In the genomic region with DNA sequence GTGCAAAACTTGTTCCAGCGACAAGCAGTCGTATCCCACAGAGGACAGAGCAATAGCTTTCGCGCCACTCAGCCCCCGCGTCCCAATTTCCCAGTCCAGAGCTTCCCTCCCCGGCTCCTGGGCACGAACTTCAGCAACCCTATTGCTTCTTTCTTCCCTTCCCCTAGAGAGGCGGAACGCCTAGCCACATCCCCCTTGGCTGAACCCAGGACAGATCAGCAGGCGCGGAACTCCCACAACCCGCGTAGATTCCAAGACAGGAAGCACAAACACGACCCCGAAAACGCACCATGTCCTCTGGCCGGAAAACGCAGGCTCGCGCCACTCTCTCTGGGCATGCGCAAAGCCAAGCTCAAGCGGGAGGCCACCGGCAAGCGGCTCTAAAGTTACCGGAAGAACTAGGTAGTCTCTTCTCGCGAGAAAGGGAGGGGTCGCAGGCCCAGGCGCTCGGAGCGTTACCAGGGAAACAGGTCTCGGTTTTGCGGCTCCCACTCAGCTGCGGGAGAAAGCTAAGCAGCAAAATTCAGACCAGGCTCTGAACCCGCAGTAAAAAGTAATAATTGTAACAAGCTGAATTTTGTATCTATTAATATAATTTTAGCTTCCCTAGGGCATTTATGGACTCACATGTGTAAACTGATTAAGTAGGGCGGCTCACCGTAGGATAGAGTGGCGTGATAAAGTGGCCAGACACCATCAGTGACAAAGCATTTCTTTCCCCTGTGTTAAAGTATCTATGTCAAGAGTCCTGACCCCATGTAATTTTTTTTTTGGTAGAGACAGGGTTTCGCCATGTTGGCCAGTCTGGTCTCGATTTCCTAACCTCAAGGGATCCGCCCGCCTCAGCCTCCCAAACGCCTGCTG, we compare ENCODE assay signal across 8 cellular contexts. TPM values are rescaled to one million over a fixed set of nuclear protein-coding genes. Genes with fewer than 3 reads are reported as not detected.
DNase-seq lines count a peak whose midpoint lies in the region; ATAC-seq and TF ChIP-seq lines count a peak whose summit lies in the region.

Gene TMEM209 (minus strand): TSS at position 323 of the 864 bp plus-strand sequence. CDS start 31 bp downstream, at position 292.

- peaks cover 37% of the 10 kb centered on the region for H3K36me3 ChIP-seq in SK-N-MC (ENCODE audit: insufficient read depth, low read length)
- peaks cover 0 to 30% of the 10 kb centered on the region in 2 donors for H3K36me3 ChIP-seq in gastroesophageal sphincter
- peaks cover 20% of the 10 kb centered on the region for H3K36me3 ChIP-seq in neutrophil

- peak; percentile 98 for ATAC-seq in gastroesophageal sphincter

- peaks cover 32% of the 10 kb centered on the region for H3K36me3 Mint-ChIP-seq in HFFc6 (ENCODE audit: low read depth)
- peaks cover 22% of the 10 kb centered on the region for H3K36me3 Mint-ChIP-seq in activated naive CD4-positive, alpha-beta T cell treated with anti-CD3 and anti-CD28 coated beads, Interleukin-2, amount 10 ng/mL, durations not matched to agents 7 days and 5 days

- H3K27ac ChIP-seq in SK-N-MC (peak within 1 kb of the TSS; percentile 94), gastroesophageal sphincter (peak within 1 kb of the TSS; percentile 70 to 95 (median 92)), neutrophil (peak within 1 kb of the TSS; percentile 71)

- peak within 1 kb of the TSS; percentile 97 for H3K9ac ChIP-seq in SK-N-MC (ENCODE audit: insufficient read length)

- TF ChIP-seq EP300 in gastroesophageal sphincter (IDR thresholded peaks at IDR 0.05), result no peak

- H3K27ac Mint-ChIP-seq in HFFc6, result peak within 1 kb of the TSS; percentile 99
- H3K27ac Mint-ChIP-seq in activated naive CD4-positive, alpha-beta T cell treated with anti-CD3 and anti-CD28 coated beads, Interleukin-2, amount 10 ng/mL, durations not matched to agents 7 days and 5 days, result peak within 1 kb of the TSS; percentile 98

- H3K4me1 ChIP-seq in gastroesophageal sphincter, result peaks cover 0 to 14% (median 0%) of the 10 kb centered on the region in 3 donors
- peaks cover 6% of the 10 kb centered on the region in 2 experiments for H3K4me1 ChIP-seq in neutrophil (ENCODE audit: control insufficient read depth in 1 of 2, insufficient read depth in 1 of 2, low read depth in 1 of 2, low read length in 1 of 2)

- peak within 1 kb of the TSS; percentile 92 for H3K4me3 ChIP-seq in NB4 (ENCODE audit: low read depth, low read length)
- peak within 1 kb of the TSS; percentile 91 for H3K4me3 ChIP-seq in SK-N-MC
- peak within 1 kb of the TSS; percentile 78 to 80 for H3K4me3 ChIP-seq in gastroesophageal sphincter
- H3K4me3 ChIP-seq in neutrophil (ENCODE audit: low read depth in 1 of 2, low read length in 1 of 2), result peak within 1 kb of the TSS; percentile 72 to 73

- peak; percentile 99 for TF ChIP-seq POLR2A in NB4 (IDR thresholded peaks at IDR 0.05; ENCODE audit: extremely low read depth, insufficient read length)
- TF ChIP-seq POLR2A in gastroesophageal sphincter (IDR thresholded peaks at IDR 0.05), result peak; percentile 47 to 66

- WGBS in gastroesophageal sphincter (ENCODE audit: low coverage in 1 of 2), 2 donors, result 8 to 18% methylated on average over 6 to 23 of the region's 44 CpGs

- peaks cover 47% of the 10 kb centered on the region for H3K4me1 Mint-ChIP-seq in HFFc6 (ENCODE audit: low read depth)
- peaks cover 34% of the 10 kb centered on the region for H3K4me1 Mint-ChIP-seq in activated naive CD4-positive, alpha-beta T cell treated with anti-CD3 and anti-CD28 coated beads, Interleukin-2, amount 10 ng/mL, durations not matched to agents 7 days and 5 days

- TF ChIP-seq CTCF in HFFc6 (IDR thresholded peaks at IDR 0.05) (no peak), NB4 (IDR thresholded peaks at IDR 0.05; ENCODE audit: low read depth, low read length) (no peak), gastroesophageal sphincter (IDR thresholded peaks at IDR 0.05) (no peak), neutrophil (IDR thresholded peaks at IDR 0.05) (no peak)

- H3K9me3 ChIP-seq in SK-N-MC (ENCODE audit: low read depth, low read length) (no peaks in the 10 kb centered on the region), gastroesophageal sphincter (no peaks in the 10 kb centered on the region), neutrophil (no peaks in the 10 kb centered on the region)

- no peaks in the 10 kb centered on the region for H3K9me3 Mint-ChIP-seq in HFFc6
- no peaks in the 10 kb centered on the region for H3K9me3 Mint-ChIP-seq in activated naive CD4-positive, alpha-beta T cell treated with anti-CD3 and anti-CD28 coated beads, Interleukin-2, amount 10 ng/mL, durations not matched to agents 7 days and 5 days

- DNase-seq in GM04503 (ENCODE audit: low read depth), result peak; percentile 80
- peak; percentile 95 for DNase-seq in HFFc6
- peak; percentile 100 for DNase-seq in NB4 (ENCODE audit: low read depth)
- peak; percentile 93 for DNase-seq in SK-N-MC (ENCODE audit: low read depth, low spot score)
- peak; percentile 97 for DNase-seq in activated naive CD4-positive, alpha-beta T cell treated with anti-CD3 and anti-CD28 coated beads, Interleukin-2, amount 10 ng/mL, durations not matched to agents 7 days and 5 days
- peak; percentile 97 for DNase-seq in superior temporal gyrus (ENCODE audit: extremely low spot score)

- peak within 1 kb of the TSS; percentile 100 for H3K4me3 Mint-ChIP-seq in HFFc6
- peak within 1 kb of the TSS; percentile 99 for H3K4me3 Mint-ChIP-seq in activated naive CD4-positive, alpha-beta T cell treated with anti-CD3 and anti-CD28 coated beads, Interleukin-2, amount 10 ng/mL, durations not matched to agents 7 days and 5 days

- H3K27me3 Mint-ChIP-seq in HFFc6 (ENCODE audit: insufficient read depth), result peaks cover 6% of the 10 kb centered on the region
- H3K27me3 Mint-ChIP-seq in activated naive CD4-positive, alpha-beta T cell treated with anti-CD3 and anti-CD28 coated beads, Interleukin-2, amount 10 ng/mL, durations not matched to agents 7 days and 5 days, result no peaks in the 10 kb centered on the region

- CTCF ChIA-PET in activated naive CD4-positive, alpha-beta T cell treated with anti-CD3 and anti-CD28 coated beads, Interleukin-2, amount 10 ng/mL, durations not matched to agents 7 days and 5 days (lab: Charles Lee), result interaction anchor here (0.5 to 1.4 kb wide), 4 partner anchors 27 to 528 kb away, joined by 3 to 4 read pairs (median 3); no protein-coding TSS in a partner anchor

- H3K27me3 ChIP-seq in gastroesophageal sphincter (no peaks in the 10 kb centered on the region), neutrophil (no peaks in the 10 kb centered on the region)

RNA-seq across cellular contexts. Expression of gene TMEM209, which starts in this region (rescaled TPM):
- total RNA-seq in HFFc6 (2021; fragmentation: NEBNext Ultra II Directional; extraction: Animal tissue kit (Norgen Biotek cat#: 25700)), result 10 to 100 TPM; 14.2 to 17.3 (median 16.9) TPM
- 10 to 100 TPM in 1 of 4 donors, 1 to 10 TPM in 3; 5.5 to 13.4 (median 8.2) TPM for total RNA-seq in gastroesophageal sphincter

Comparison
In these comparisons a context has a peak if more than half of its experiments do, and no peak if none do; other contexts are left out.
1. Peak in every context shown above with its lines: DNase-seq, ATAC-seq, H3K4me3 ChIP-seq and H3K27ac ChIP-seq.